ENCODE assay signal across 1 cellular context in genomic region chr1:25810341-25811299, GRCh38.
TF ChIP-seq lines count a peak whose summit lies in the region.

No MANE protein-coding gene starts in this region.

TF ChIP-seq in H1, 55 proteins besides CTCF, POLR2A, EP300 and RAD21:
- TF ChIP-seq CEBPB (IDR thresholded peaks at IDR 0.05; ENCODE audit: low read depth, low read length), result no peak
- TF ChIP-seq NANOG (IDR thresholded peaks at IDR 0.05; ENCODE audit: insufficient read depth, low read depth, low read length, poor library complexity, severe bottlenecking), result peak; percentile 53
- no peak for TF ChIP-seq GTF2F1 (IDR thresholded peaks at IDR 0.05; ENCODE audit: borderline replicate concordance, low read depth, low read length)
- 0 out of 2 replicates have a peak, but pooled peaks have one; percentile 47 for TF ChIP-seq ATF3 (IDR thresholded peaks at IDR 0.05; ENCODE audit: insufficient read depth, low read depth, low read length)
- no peak for TF ChIP-seq SAP30 (IDR thresholded peaks at IDR 0.05; ENCODE audit: insufficient read depth, insufficient replicate concordance, low read length)
- TF ChIP-seq GABPA (IDR thresholded peaks at IDR 0.05; ENCODE audit: borderline replicate concordance, insufficient read depth, low read length), result no peak; the same call in 1 of the 2 replicates
- peak; percentile 63 for TF ChIP-seq TAF7 (optimal IDR thresholded peaks at IDR 0.05; ENCODE audit: borderline replicate concordance, low read depth, low read length)
- TF ChIP-seq YY1 (IDR thresholded peaks at IDR 0.05; ENCODE audit: low read depth, low read length), result peak; percentile 54; the same call in 1 of the 2 replicates
- no peak for TF ChIP-seq SP1 (IDR thresholded peaks at IDR 0.05; ENCODE audit: low read depth, low read length)
- TF ChIP-seq MAX (IDR thresholded peaks at IDR 0.05), result peak; percentile 37
- peak; percentile 61; the same call in 1 of the 2 replicates for TF ChIP-seq JUND (IDR thresholded peaks at IDR 0.05; ENCODE audit: low read length)
- 0 out of 2 replicates have a peak, but pooled peaks have one; percentile 76 for TF ChIP-seq RXRA (IDR thresholded peaks at IDR 0.05; ENCODE audit: insufficient read depth, low read depth, low read length)
- TF ChIP-seq SIN3A (conservative IDR thresholded peaks at IDR 0.05 in 1 of 2, IDR thresholded peaks at IDR 0.05 in 1 of 2; ENCODE audit: low read depth in 1 of 2, low read length in 2 of 2), result 0 out of 4 replicates have a peak, but pooled peaks of 1 of the 2 experiments have one; percentile 22
TF ChIP-seq in H1: peak in this region for 8.
